In genomic region chr20:25699914-25700313, GRCh38 we compare ENCODE assay signal across 29 cellular contexts. TPM values are rescaled to one million over a fixed set of nuclear protein-coding genes. Genes with fewer than 3 reads are reported as not detected.
DNase-seq lines count a peak whose midpoint lies in the region; ATAC-seq, FAIRE-seq and TF ChIP-seq lines count a peak whose summit lies in the region.
"Had no signal": no experiment of that assay in that cellular context is flagged by ENCODE, and none has a peak within 500 bp of the region (broad histone marks: within the 10 kb centered on the region; RNA-seq: fewer than 3 reads in every experiment).

No MANE protein-coding gene starts in this region.

- no peaks in the 10 kb centered on the region for H3K27me3 ChIP-seq in bronchial epithelial cell (ENCODE audit: control insufficient read depth, insufficient read depth, low read length)
- H3K27me3 ChIP-seq: colonic mucosa, gastrocnemius medialis, neutrophil had no signal

- H3K27me3 Mint-ChIP-seq in T-cell = no peaks in the 10 kb centered on the region
- H3K27me3 Mint-ChIP-seq: naive B cell had no signal

- CTCF ChIA-PET in T-cell (lab: Charles Lee) = no interaction called here

- POLR2A ChIA-PET in T-cell (lab: Charles Lee) = interaction anchor here in 1 of 2 donors (0.6 kb wide), 1 partner anchor 576 kb away, joined by 3 read pairs; no protein-coding TSS in a partner anchor

- H3K9me3 Mint-ChIP-seq in T-cell = peaks cover 0 to 16% (median 15%) of the 10 kb centered on the region in 3 donors

- H3K4me1 Mint-ChIP-seq in T-cell = peaks cover 16 to 34% (median 27%) of the 10 kb centered on the region in 3 donors

- no peak overlapping the region for H3K4me3 ChIP-seq in bronchial epithelial cell (ENCODE audit: low read depth, low read length)
- H3K4me3 ChIP-seq: colonic mucosa, gastrocnemius medialis, prostate gland had no signal

- H3K36me3 Mint-ChIP-seq in T-cell = peaks cover 26% of the 10 kb centered on the region

- no peak for ATAC-seq in T-cell (replicated peaks in 1 of 4)
- ATAC-seq: esophagus mucosa, gastrocnemius medialis, left ventricle myocardium superior had no signal

- no peak overlapping the region for H3K27ac Mint-ChIP-seq in T-cell
- H3K27ac Mint-ChIP-seq: activated naive CD4-positive, alpha-beta T cell treated with anti-CD3 and anti-CD28 coated beads, Interleukin-2, amount 10 ng/mL, durations not matched to agents 7 days and 5 days; H9; T-helper 1 cell treated with Interleukin-12 subunit alpha and Interleukin-12 subunit beta and Interleukin-4 antibody, amounts not matched to agents 30 μg/mL and 1 μg/mL, for 36 hours had no signal

- H3K4me3 Mint-ChIP-seq in T-cell = no peak overlapping the region
- H3K4me3 Mint-ChIP-seq: activated naive CD4-positive, alpha-beta T cell treated with anti-CD3 and anti-CD28 coated beads, Interleukin-2, amount 10 ng/mL, durations not matched to agents 7 days and 5 days; H9; T-helper 1 cell treated with Interleukin-12 subunit alpha and Interleukin-12 subunit beta and Interleukin-4 antibody, amounts not matched to agents 30 μg/mL and 1 μg/mL, for 36 hours had no signal

- H3K36me3 ChIP-seq in bronchial epithelial cell (ENCODE audit: control insufficient read depth, insufficient read depth, low read length) = no peaks in the 10 kb centered on the region
- H3K36me3 ChIP-seq: colonic mucosa, gastrocnemius medialis, neutrophil, prostate gland had no signal

- TF ChIP-seq CTCF in bronchial epithelial cell (IDR thresholded peaks at IDR 0.05; ENCODE audit: insufficient read depth, low read length, severe bottlenecking) = no peak

- DNase-seq in EL (peak; percentile 13), M059J (ENCODE audit: low read depth) (peak; percentile 45), bronchial epithelial cell (ENCODE audit: low read depth) (peak; percentile 23), kidney tubule cell (ENCODE audit: low spot score) (peak; percentile 9), RCC 7860 (ENCODE audit: low spot score) (no peak), retina (no peak), T-cell (no peak), HPDE6-E6E7 (ENCODE audit: extremely low spot score) (no peak)
- DNase-seq: activated CD4-positive, alpha-beta T cell treated with anti-CD3 and anti-CD28 coated beads, Interleukin-2, amount 50 U/mL, for 48 hours; activated CD8-positive, alpha-beta memory T cell treated with anti-CD3 and anti-CD28 coated beads, Interleukin-2, amount 50 U/mL, for 4 hours; activated naive CD4-positive, alpha-beta T cell treated with anti-CD3 and anti-CD28 coated beads, Interleukin-2, amount 10 ng/mL, durations not matched to agents 7 days and 5 days; amygdala; colonic mucosa; effector memory CD4-positive, alpha-beta T cell; gastrocnemius medialis; H9; hippocampal formation; left ventricle myocardium superior; naive B cell; NCI-H187; NCI-H2171 treated with DMSO at 0.1 percent for 48 hours; NCI-H69 had no signal

- FAIRE-seq in bronchial epithelial cell (lab: Jason Lieb, UNC) (no peak), RCC 7860 (lab: Jason Lieb, UNC) (no peak)
- FAIRE-seq: D721Med, GM19239, TTC549 had no signal

RNA-seq across cellular contexts. Expression of gene ZNF337, which starts 3.3 kb away (rescaled TPM):
- 6.2 and 12.5 TPM in 2 replicates for total RNA-seq in M059J (2014; rRNA removed; shearing (Covaris generic))
- total RNA-seq in bronchial epithelial cell = 18.2 and 18.4 TPM in 2 replicates
- total RNA-seq in T-cell = 10 to 100 TPM; 22.5 to 33.1 (median 27.0) TPM

Comparison
In these comparisons a context has a peak if more than half of its experiments do, and no peak if none do; other contexts are left out.
1. DNase-seq: peak in EL (single experiment), M059J (single experiment), bronchial epithelial cell (single experiment) and kidney tubule cell (single experiment); none in RCC 7860 (single experiment), retina (single experiment), T-cell (0 of 34) and HPDE6-E6E7 (single experiment).